In genomic region chr5:110371011-110371724, GRCh38 we compare ENCODE assay signal across 20 cellular contexts.
A peak's percentile ranks its signal among the peaks of the same experiment; 100 is the strongest.
DNase-seq lines count a peak whose midpoint lies in the region; ATAC-seq and TF ChIP-seq lines count a peak whose summit lies in the region.
"Had no signal": no experiment of that assay in that cellular context is flagged by ENCODE, and none has a peak within 500 bp of the region (broad histone marks: within the 10 kb centered on the region; RNA-seq: fewer than 3 reads in every experiment).

No MANE protein-coding gene starts in this region.

- H3K9me3 ChIP-seq in neuronal stem cell (replicated peaks in 1 of 2; ENCODE audit: control insufficient read depth in 2 of 2, insufficient read depth in 1 of 2, low read depth in 1 of 2, low read length in 2 of 2), result peaks cover 2 to 11% of the 10 kb centered on the region in 2 donors
- no peaks in the 10 kb centered on the region for H3K9me3 ChIP-seq in smooth muscle cell (replicated peaks; ENCODE audit: low read depth)
- H3K9me3 ChIP-seq: ovary, suprapubic skin had no signal

- no peak for TF ChIP-seq CTCF in glutamatergic neuron (IDR thresholded peaks at IDR 0.05; ENCODE audit: partially characterized antibody, unreplicated experiment)
- no peak for TF ChIP-seq CTCF in smooth muscle cell (IDR thresholded peaks at IDR 0.05; ENCODE audit: borderline replicate concordance, insufficient read depth, poor library complexity, severe bottlenecking)

- H4K91ac ChIP-seq in neuronal stem cell (ENCODE audit: low read depth, low read length, poor library complexity), result no peak overlapping the region

- H3K27ac Mint-ChIP-seq in glutamatergic neuron (ENCODE audit: unreplicated experiment), result no peak overlapping the region
- H3K27ac Mint-ChIP-seq: activated naive CD8-positive, alpha-beta T cell; CD4-positive, CD25-positive, alpha-beta regulatory T cell; endodermal cell; mesothelial cell of epicardium had no signal

- H3K4me1 ChIP-seq in neuronal stem cell (ENCODE audit: control insufficient read depth in 2 of 2, insufficient read depth in 1 of 2, low read depth in 1 of 2, low read length in 2 of 2), result peaks cover 0 to 3% of the 10 kb centered on the region in 2 donors
- no peaks in the 10 kb centered on the region for H3K4me1 ChIP-seq in smooth muscle cell (ENCODE audit: low read depth)
- H3K4me1 ChIP-seq: foreskin keratinocyte had no signal

- ATAC-seq in GM18909 (IDR thresholded peaks at IDR 0.05; ENCODE audit: poor library complexity, unreplicated experiment) (peak; percentile 48), HG02610 (IDR thresholded peaks at IDR 0.05; ENCODE audit: unreplicated experiment) (peak; percentile 72), HG03565 (IDR thresholded peaks at IDR 0.05; ENCODE audit: unreplicated experiment) (peak; percentile 25)
- ATAC-seq: foreskin keratinocyte had no signal

- H2BK12ac ChIP-seq in neuronal stem cell (ENCODE audit: low read length), result no peak overlapping the region

- H3K4me1 Mint-ChIP-seq in glutamatergic neuron (ENCODE audit: low read depth, unreplicated experiment), result no peaks in the 10 kb centered on the region
- H3K4me1 Mint-ChIP-seq: CD4-positive, CD25-positive, alpha-beta regulatory T cell; endodermal cell had no signal

- no peak overlapping the region for H3K4me2 ChIP-seq in neuronal stem cell (ENCODE audit: insufficient read depth, low read length, poor library complexity, severe bottlenecking)
- H3K4me2 ChIP-seq in smooth muscle cell, result no peak overlapping the region

- H3K9ac ChIP-seq in neuronal stem cell (ENCODE audit: low read depth, low read length, poor library complexity) (no peak overlapping the region), smooth muscle cell (ENCODE audit: low read depth) (no peak overlapping the region)

- H3F3A ChIP-seq in smooth muscle cell (ENCODE audit: low read depth), result no peaks in the 10 kb centered on the region

- H2BK15ac ChIP-seq in neuronal stem cell (ENCODE audit: low read length), result no peak overlapping the region

- no peaks in the 10 kb centered on the region for H3K27me3 Mint-ChIP-seq in glutamatergic neuron (ENCODE audit: unreplicated experiment)
- H3K27me3 Mint-ChIP-seq: activated naive CD8-positive, alpha-beta T cell; CD4-positive, CD25-positive, alpha-beta regulatory T cell had no signal

- no peak overlapping the region for H4K8ac ChIP-seq in neuronal stem cell (ENCODE audit: low read depth, low read length)

- H2AK5ac ChIP-seq in neuronal stem cell (ENCODE audit: low read depth, low read length), result no peak overlapping the region

- H3K4me3 Mint-ChIP-seq in glutamatergic neuron (ENCODE audit: unreplicated experiment), result no peak overlapping the region
- H3K4me3 Mint-ChIP-seq: activated naive CD8-positive, alpha-beta T cell; CD4-positive, CD25-positive, alpha-beta regulatory T cell; endodermal cell; mesothelial cell of epicardium had no signal

- H3K4me3 ChIP-seq in neuronal stem cell (ENCODE audit: low read length in 2 of 2), result no peak overlapping the region
- no peak overlapping the region for H3K4me3 ChIP-seq in smooth muscle cell
- H3K4me3 ChIP-seq: ovary, suprapubic skin had no signal

- whole genome bisulfite sequencing in neuronal stem cell (ENCODE audit: extremely low coverage in 2 of 2, insufficient read length in 2 of 2, insufficient replicate concordance in 1 of 2), 2 donors, result no CpG with 5 or more reads among the region's 1 CpG
- 45% methylated on average over 1 of the region's 1 CpG for WGBS in smooth muscle cell (ENCODE audit: low lambda C conversion rate)

- H3K27me3 ChIP-seq in neuronal stem cell (ENCODE audit: control insufficient read depth in 3 of 3, insufficient read depth in 3 of 3, low read depth in 1 of 3, low read length in 3 of 3) (no peaks in the 10 kb centered on the region), smooth muscle cell (ENCODE audit: low read depth) (no peaks in the 10 kb centered on the region)
- H3K27me3 ChIP-seq: foreskin keratinocyte, ovary, suprapubic skin had no signal

- H2AFZ ChIP-seq in neuronal stem cell (ENCODE audit: low read length), result peak overlapping the region; percentile 8
- no peak overlapping the region for H2AFZ ChIP-seq in smooth muscle cell (ENCODE audit: low read depth)

- no peak overlapping the region for H3K27ac ChIP-seq in neuronal stem cell (replicated peaks; ENCODE audit: low read length)
- no peak overlapping the region for H3K27ac ChIP-seq in smooth muscle cell (ENCODE audit: low read depth)
- H3K27ac ChIP-seq: foreskin keratinocyte, HL-60, ovary, suprapubic skin had no signal

- no peak for DNase-seq in neuronal stem cell (ENCODE audit: low spot score)
- DNase-seq in glutamatergic neuron, result no peak
- no peak for DNase-seq in HPDE6-E6E7 (ENCODE audit: extremely low spot score)
- DNase-seq in smooth muscle cell (lab: John Stamatoyannopoulos, UW; ENCODE audit: unreplicated experiment), result no peak
- no peak for DNase-seq in activated CD4-positive, alpha-beta T cell treated with anti-CD3 and anti-CD28 coated beads, Interleukin-2, amount 50 U/mL, for 1 hour
- DNase-seq: activated CD4-positive, CD25-positive, alpha-beta regulatory T cell; activated CD8-positive, alpha-beta memory T cell treated with anti-CD3 and anti-CD28 coated beads, Interleukin-2, amount 50 U/mL, for 48 hours; CD4-positive, CD25-positive, alpha-beta regulatory T cell; central memory CD4-positive, alpha-beta T cell; endodermal cell; foreskin keratinocyte; GOT3; ovary had no signal

- no peaks in the 10 kb centered on the region for H3K79me2 ChIP-seq in smooth muscle cell (ENCODE audit: low read depth)

- no peak overlapping the region for H3K18ac ChIP-seq in neuronal stem cell (ENCODE audit: low read length)

- no peak overlapping the region for H3K14ac ChIP-seq in neuronal stem cell (ENCODE audit: low read length)

- H4K20me1 ChIP-seq in smooth muscle cell (ENCODE audit: low read depth), result no peaks in the 10 kb centered on the region

- no peak overlapping the region for H3K4ac ChIP-seq in neuronal stem cell (ENCODE audit: low read length)

- no peaks in the 10 kb centered on the region for H3K9me3 Mint-ChIP-seq in glutamatergic neuron (ENCODE audit: unreplicated experiment)
- H3K9me3 Mint-ChIP-seq: CD4-positive, CD25-positive, alpha-beta regulatory T cell; endodermal cell had no signal

- no peaks in the 10 kb centered on the region for H3K36me3 ChIP-seq in neuronal stem cell (replicated peaks in 1 of 2; ENCODE audit: control insufficient read depth in 2 of 2, insufficient read depth in 2 of 2, low read length in 2 of 2)
- H3K36me3 ChIP-seq in smooth muscle cell (ENCODE audit: low read depth), result no peaks in the 10 kb centered on the region
- H3K36me3 ChIP-seq: ovary, suprapubic skin had no signal

- H2BK5ac ChIP-seq in neuronal stem cell (ENCODE audit: low read length), result no peak overlapping the region

- H3K79me1 ChIP-seq in neuronal stem cell (ENCODE audit: low read depth, low read length), result no peaks in the 10 kb centered on the region

- no peaks in the 10 kb centered on the region for H3K36me3 Mint-ChIP-seq in glutamatergic neuron (ENCODE audit: unreplicated experiment)
- H3K36me3 Mint-ChIP-seq: activated naive CD8-positive, alpha-beta T cell; CD4-positive, CD25-positive, alpha-beta regulatory T cell; mesothelial cell of epicardium had no signal

- H3K23ac ChIP-seq in neuronal stem cell (ENCODE audit: low read depth, low read length, poor library complexity), result no peak overlapping the region

- H2BK120ac ChIP-seq in neuronal stem cell (ENCODE audit: low read depth, low read length), result no peak overlapping the region
